1 cellular context compared by ENCODE assay signal in the genomic region with DNA sequence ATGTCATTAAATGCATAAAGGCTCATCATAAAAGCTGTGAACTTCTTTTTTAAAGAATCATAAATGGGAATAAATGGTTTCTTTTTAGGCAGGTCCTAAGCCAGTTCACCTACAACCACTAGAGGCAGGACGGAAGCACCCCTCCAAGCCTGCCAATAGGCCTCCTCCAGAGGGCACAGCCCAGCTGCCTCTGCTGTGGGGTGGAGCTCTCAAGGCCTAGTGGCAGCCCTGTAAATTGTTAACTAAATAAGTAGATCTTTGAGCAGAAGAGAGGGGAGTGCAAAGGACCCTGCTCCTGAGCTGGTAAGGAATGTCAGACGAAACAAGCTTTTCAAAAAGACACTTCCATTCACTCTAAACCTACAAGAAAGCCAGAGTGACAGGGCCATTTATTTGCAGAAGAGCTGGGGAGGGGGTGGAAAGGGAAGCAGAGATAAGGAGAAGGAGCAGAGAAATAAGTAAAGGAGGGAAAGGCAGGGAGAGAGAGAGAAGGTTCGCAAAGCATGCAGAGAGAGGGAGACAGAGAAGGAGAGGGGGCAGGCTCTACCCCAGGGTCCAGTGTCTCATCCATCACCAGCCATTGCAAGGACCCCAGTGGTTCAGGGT.
TF ChIP-seq lines count a peak whose summit lies in the region.

No MANE protein-coding gene starts in this region.

TF ChIP-seq in HepG2, 621 proteins besides CTCF, POLR2A, EP300 and RAD21 (continued from another document and continues in another):
- TF ChIP-seq, protein P1, sequence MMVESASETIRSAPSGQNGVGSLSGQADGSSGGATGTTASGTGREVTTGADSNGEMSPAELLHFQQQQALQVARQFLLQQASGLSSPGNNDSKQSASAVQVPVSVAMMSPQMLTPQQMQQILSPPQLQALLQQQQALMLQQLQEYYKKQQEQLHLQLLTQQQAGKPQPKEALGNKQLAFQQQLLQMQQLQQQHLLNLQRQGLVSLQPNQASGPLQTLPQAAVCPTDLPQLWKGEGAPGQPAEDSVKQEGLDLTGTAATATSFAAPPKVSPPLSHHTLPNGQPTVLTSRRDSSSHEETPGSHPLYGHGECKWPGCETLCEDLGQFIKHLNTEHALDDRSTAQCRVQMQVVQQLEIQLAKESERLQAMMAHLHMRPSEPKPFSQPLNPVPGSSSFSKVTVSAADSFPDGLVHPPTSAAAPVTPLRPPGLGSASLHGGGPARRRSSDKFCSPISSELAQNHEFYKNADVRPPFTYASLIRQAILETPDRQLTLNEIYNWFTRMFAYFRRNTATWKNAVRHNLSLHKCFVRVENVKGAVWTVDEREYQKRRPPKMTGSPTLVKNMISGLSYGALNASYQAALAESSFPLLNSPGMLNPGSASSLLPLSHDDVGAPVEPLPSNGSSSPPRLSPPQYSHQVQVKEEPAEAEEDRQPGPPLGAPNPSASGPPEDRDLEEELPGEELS (CRISPR knock-in tag; IDR thresholded peaks at IDR 0.05), result no peak
- TF ChIP-seq, protein P2, sequence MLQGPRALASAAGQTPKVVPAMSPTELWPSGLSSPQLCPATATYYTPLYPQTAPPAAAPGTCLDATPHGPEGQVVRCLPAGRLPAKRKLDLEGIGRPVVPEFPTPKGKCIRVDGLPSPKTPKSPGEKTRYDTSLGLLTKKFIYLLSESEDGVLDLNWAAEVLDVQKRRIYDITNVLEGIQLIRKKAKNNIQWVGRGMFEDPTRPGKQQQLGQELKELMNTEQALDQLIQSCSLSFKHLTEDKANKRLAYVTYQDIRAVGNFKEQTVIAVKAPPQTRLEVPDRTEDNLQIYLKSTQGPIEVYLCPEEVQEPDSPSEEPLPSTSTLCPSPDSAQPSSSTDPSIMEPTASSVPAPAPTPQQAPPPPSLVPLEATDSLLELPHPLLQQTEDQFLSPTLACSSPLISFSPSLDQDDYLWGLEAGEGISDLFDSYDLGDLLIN (CRISPR knock-in tag; IDR thresholded peaks at IDR 0.05; ENCODE audit: borderline replicate concordance), result no peak
- TF ChIP-seq NPAS2 (CRISPR knock-in tag; IDR thresholded peaks at IDR 0.05; ENCODE audit: borderline replicate concordance) (no peak), TBX3 (IDR thresholded peaks at IDR 0.05; ENCODE audit: borderline replicate concordance) (no peak), CCDC6 (CRISPR knock-in tag; IDR thresholded peaks at IDR 0.05) (no peak), ZNF703 (CRISPR knock-in tag; IDR thresholded peaks at IDR 0.05; ENCODE audit: borderline replicate concordance) (no peak), ZNF670 (CRISPR knock-in tag; IDR thresholded peaks at IDR 0.05; ENCODE audit: borderline replicate concordance) (no peak), ZNF570 (CRISPR knock-in tag; IDR thresholded peaks at IDR 0.05; ENCODE audit: borderline replicate concordance) (no peak), ZZZ3 (CRISPR knock-in tag; IDR thresholded peaks at IDR 0.05; ENCODE audit: borderline replicate concordance) (no peak; the same call in 1 of the 2 replicates), GATA4 (IDR thresholded peaks at IDR 0.05; ENCODE audit: borderline replicate concordance, low read depth) (no peak), HNRNPUL1 (IDR thresholded peaks at IDR 0.05; ENCODE audit: low read depth, low read length) (no peak), ZKSCAN1 (IDR thresholded peaks at IDR 0.05; ENCODE audit: low read length) (peak; percentile 29; the same call in 1 of the 2 replicates), RFX3 (CRISPR knock-in tag; IDR thresholded peaks at IDR 0.05) (no peak), FOXA3 (CRISPR knock-in tag; IDR thresholded peaks at IDR 0.05) (no peak), ZNF329 (CRISPR knock-in tag; IDR thresholded peaks at IDR 0.05; ENCODE audit: low read depth) (no peak), CHD2 (IDR thresholded peaks at IDR 0.05; ENCODE audit: low read depth, low read length) (no peak), ZMAT3 (CRISPR knock-in tag; conservative IDR thresholded peaks at IDR 0.05) (no peak), ZNF747 (CRISPR knock-in tag; IDR thresholded peaks at IDR 0.05; ENCODE audit: borderline replicate concordance) (no peak), RELA (CRISPR knock-in tag; IDR thresholded peaks at IDR 0.05) (no peak), TRIM24 (CRISPR knock-in tag; IDR thresholded peaks at IDR 0.05) (no peak), ZNF207 (IDR thresholded peaks at IDR 0.05; ENCODE audit: borderline replicate concordance) (no peak), ZNF546 (CRISPR knock-in tag; conservative IDR thresholded peaks at IDR 0.05) (no peak), STAG1 (CRISPR knock-in tag; IDR thresholded peaks at IDR 0.05) (peak; percentile 33), ZNF788 (CRISPR knock-in tag; IDR thresholded peaks at IDR 0.05; ENCODE audit: borderline replicate concordance) (peak; percentile 57; the same call in 1 of the 2 replicates), MTF2 (CRISPR knock-in tag; IDR thresholded peaks at IDR 0.05; ENCODE audit: borderline replicate concordance) (no peak), ZNF768 (CRISPR knock-in tag; IDR thresholded peaks at IDR 0.05) (no peak), SALL2 (CRISPR knock-in tag; IDR thresholded peaks at IDR 0.05) (no peak)
- TF ChIP-seq, protein P3, sequence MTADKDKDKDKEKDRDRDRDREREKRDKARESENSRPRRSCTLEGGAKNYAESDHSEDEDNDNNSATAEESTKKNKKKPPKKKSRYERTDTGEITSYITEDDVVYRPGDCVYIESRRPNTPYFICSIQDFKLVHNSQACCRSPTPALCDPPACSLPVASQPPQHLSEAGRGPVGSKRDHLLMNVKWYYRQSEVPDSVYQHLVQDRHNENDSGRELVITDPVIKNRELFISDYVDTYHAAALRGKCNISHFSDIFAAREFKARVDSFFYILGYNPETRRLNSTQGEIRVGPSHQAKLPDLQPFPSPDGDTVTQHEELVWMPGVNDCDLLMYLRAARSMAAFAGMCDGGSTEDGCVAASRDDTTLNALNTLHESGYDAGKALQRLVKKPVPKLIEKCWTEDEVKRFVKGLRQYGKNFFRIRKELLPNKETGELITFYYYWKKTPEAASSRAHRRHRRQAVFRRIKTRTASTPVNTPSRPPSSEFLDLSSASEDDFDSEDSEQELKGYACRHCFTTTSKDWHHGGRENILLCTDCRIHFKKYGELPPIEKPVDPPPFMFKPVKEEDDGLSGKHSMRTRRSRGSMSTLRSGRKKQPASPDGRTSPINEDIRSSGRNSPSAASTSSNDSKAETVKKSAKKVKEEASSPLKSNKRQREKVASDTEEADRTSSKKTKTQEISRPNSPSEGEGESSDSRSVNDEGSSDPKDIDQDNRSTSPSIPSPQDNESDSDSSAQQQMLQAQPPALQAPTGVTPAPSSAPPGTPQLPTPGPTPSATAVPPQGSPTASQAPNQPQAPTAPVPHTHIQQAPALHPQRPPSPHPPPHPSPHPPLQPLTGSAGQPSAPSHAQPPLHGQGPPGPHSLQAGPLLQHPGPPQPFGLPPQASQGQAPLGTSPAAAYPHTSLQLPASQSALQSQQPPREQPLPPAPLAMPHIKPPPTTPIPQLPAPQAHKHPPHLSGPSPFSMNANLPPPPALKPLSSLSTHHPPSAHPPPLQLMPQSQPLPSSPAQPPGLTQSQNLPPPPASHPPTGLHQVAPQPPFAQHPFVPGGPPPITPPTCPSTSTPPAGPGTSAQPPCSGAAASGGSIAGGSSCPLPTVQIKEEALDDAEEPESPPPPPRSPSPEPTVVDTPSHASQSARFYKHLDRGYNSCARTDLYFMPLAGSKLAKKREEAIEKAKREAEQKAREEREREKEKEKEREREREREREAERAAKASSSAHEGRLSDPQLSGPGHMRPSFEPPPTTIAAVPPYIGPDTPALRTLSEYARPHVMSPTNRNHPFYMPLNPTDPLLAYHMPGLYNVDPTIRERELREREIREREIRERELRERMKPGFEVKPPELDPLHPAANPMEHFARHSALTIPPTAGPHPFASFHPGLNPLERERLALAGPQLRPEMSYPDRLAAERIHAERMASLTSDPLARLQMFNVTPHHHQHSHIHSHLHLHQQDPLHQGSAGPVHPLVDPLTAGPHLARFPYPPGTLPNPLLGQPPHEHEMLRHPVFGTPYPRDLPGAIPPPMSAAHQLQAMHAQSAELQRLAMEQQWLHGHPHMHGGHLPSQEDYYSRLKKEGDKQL (CRISPR knock-in tag; IDR thresholded peaks at IDR 0.05; ENCODE audit: low read depth), result no peak
- TF ChIP-seq, protein P4, sequence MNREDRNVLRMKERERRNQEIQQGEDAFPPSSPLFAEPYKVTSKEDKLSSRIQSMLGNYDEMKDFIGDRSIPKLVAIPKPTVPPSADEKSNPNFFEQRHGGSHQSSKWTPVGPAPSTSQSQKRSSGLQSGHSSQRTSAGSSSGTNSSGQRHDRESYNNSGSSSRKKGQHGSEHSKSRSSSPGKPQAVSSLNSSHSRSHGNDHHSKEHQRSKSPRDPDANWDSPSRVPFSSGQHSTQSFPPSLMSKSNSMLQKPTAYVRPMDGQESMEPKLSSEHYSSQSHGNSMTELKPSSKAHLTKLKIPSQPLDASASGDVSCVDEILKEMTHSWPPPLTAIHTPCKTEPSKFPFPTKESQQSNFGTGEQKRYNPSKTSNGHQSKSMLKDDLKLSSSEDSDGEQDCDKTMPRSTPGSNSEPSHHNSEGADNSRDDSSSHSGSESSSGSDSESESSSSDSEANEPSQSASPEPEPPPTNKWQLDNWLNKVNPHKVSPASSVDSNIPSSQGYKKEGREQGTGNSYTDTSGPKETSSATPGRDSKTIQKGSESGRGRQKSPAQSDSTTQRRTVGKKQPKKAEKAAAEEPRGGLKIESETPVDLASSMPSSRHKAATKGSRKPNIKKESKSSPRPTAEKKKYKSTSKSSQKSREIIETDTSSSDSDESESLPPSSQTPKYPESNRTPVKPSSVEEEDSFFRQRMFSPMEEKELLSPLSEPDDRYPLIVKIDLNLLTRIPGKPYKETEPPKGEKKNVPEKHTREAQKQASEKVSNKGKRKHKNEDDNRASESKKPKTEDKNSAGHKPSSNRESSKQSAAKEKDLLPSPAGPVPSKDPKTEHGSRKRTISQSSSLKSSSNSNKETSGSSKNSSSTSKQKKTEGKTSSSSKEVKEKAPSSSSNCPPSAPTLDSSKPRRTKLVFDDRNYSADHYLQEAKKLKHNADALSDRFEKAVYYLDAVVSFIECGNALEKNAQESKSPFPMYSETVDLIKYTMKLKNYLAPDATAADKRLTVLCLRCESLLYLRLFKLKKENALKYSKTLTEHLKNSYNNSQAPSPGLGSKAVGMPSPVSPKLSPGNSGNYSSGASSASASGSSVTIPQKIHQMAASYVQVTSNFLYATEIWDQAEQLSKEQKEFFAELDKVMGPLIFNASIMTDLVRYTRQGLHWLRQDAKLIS (CRISPR knock-in tag; IDR thresholded peaks at IDR 0.05), result no peak
- TF ChIP-seq, protein P5, sequence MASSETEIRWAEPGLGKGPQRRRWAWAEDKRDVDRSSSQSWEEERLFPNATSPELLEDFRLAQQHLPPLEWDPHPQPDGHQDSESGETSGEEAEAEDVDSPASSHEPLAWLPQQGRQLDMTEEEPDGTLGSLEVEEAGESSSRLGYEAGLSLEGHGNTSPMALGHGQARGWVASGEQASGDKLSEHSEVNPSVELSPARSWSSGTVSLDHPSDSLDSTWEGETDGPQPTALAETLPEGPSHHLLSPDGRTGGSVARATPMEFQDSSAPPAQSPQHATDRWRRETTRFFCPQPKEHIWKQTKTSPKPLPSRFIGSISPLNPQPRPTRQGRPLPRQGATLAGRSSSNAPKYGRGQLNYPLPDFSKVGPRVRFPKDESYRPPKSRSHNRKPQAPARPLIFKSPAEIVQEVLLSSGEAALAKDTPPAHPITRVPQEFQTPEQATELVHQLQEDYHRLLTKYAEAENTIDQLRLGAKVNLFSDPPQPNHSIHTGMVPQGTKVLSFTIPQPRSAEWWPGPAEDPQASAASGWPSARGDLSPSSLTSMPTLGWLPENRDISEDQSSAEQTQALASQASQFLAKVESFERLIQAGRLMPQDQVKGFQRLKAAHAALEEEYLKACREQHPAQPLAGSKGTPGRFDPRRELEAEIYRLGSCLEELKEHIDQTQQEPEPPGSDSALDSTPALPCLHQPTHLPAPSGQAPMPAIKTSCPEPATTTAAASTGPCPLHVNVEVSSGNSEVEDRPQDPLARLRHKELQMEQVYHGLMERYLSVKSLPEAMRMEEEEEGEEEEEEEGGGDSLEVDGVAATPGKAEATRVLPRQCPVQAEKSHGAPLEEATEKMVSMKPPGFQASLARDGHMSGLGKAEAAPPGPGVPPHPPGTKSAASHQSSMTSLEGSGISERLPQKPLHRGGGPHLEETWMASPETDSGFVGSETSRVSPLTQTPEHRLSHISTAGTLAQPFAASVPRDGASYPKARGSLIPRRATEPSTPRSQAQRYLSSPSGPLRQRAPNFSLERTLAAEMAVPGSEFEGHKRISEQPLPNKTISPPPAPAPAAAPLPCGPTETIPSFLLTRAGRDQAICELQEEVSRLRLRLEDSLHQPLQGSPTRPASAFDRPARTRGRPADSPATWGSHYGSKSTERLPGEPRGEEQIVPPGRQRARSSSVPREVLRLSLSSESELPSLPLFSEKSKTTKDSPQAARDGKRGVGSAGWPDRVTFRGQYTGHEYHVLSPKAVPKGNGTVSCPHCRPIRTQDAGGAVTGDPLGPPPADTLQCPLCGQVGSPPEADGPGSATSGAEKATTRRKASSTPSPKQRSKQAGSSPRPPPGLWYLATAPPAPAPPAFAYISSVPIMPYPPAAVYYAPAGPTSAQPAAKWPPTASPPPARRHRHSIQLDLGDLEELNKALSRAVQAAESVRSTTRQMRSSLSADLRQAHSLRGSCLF (CRISPR knock-in tag; IDR thresholded peaks at IDR 0.05; ENCODE audit: borderline replicate concordance), result no peak
- TF ChIP-seq, protein P6, sequence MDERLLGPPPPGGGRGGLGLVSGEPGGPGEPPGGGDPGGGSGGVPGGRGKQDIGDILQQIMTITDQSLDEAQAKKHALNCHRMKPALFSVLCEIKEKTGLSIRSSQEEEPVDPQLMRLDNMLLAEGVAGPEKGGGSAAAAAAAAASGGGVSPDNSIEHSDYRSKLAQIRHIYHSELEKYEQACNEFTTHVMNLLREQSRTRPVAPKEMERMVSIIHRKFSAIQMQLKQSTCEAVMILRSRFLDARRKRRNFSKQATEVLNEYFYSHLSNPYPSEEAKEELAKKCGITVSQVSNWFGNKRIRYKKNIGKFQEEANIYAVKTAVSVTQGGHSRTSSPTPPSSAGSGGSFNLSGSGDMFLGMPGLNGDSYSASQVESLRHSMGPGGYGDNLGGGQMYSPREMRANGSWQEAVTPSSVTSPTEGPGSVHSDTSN (CRISPR knock-in tag; IDR thresholded peaks at IDR 0.05), result peak; percentile 11; the same call in 1 of the 2 replicates
- TF ChIP-seq, protein P7, sequence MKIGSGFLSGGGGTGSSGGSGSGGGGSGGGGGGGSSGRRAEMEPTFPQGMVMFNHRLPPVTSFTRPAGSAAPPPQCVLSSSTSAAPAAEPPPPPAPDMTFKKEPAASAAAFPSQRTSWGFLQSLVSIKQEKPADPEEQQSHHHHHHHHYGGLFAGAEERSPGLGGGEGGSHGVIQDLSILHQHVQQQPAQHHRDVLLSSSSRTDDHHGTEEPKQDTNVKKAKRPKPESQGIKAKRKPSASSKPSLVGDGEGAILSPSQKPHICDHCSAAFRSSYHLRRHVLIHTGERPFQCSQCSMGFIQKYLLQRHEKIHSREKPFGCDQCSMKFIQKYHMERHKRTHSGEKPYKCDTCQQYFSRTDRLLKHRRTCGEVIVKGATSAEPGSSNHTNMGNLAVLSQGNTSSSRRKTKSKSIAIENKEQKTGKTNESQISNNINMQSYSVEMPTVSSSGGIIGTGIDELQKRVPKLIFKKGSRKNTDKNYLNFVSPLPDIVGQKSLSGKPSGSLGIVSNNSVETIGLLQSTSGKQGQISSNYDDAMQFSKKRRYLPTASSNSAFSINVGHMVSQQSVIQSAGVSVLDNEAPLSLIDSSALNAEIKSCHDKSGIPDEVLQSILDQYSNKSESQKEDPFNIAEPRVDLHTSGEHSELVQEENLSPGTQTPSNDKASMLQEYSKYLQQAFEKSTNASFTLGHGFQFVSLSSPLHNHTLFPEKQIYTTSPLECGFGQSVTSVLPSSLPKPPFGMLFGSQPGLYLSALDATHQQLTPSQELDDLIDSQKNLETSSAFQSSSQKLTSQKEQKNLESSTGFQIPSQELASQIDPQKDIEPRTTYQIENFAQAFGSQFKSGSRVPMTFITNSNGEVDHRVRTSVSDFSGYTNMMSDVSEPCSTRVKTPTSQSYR (CRISPR knock-in tag; IDR thresholded peaks at IDR 0.05; ENCODE audit: borderline replicate concordance), result no peak
- TF ChIP-seq, protein P8, sequence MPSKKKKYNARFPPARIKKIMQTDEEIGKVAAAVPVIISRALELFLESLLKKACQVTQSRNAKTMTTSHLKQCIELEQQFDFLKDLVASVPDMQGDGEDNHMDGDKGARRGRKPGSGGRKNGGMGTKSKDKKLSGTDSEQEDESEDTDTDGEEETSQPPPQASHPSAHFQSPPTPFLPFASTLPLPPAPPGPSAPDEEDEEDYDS (CRISPR knock-in tag; IDR thresholded peaks at IDR 0.05), result no peak
